Comparison of ENCODE assay signal across 22 cellular contexts in genomic region chr5:145506451-145506850, GRCh38.
"Had no signal": no experiment of that assay in that cellular context is flagged by ENCODE, and none has a peak within 500 bp of the region (broad histone marks: within the 10 kb centered on the region; RNA-seq: fewer than 3 reads in every experiment).

No MANE protein-coding gene starts in this region.

- H3K4me1 ChIP-seq: left lung, lower lobe of right lung, spleen, uterus had no signal

- H3K27me3 ChIP-seq: left lung, ovary, spleen, suprapubic skin, tibial artery, uterus had no signal

- H3K9me3 ChIP-seq: lower lobe of right lung, mucosa of descending colon, ovary, suprapubic skin, thoracic aorta, tibial artery, uterus had no signal

- DNase-seq: hypothalamus; immature natural killer cell; kidney; left colon; left lung; lower lobe of right lung; mammary epithelial cell; midbrain; mucosa of descending colon; naive thymus-derived CD4-positive, alpha-beta T cell; ovary; retina; right cardiac atrium; small intestine; spleen; stimulated activated CD4-positive, alpha-beta T cell treated with anti-CD3 and anti-CD28 coated beads, Interleukin-4, amount 100 ng/mL, for 24 hours; stimulated activated naive CD4-positive, alpha-beta T cell; tibial artery; uterus had no signal

- FAIRE-seq: islet of Langerhans, kidney, small intestine had no signal

- H3K27ac ChIP-seq: left lung, lower lobe of right lung, ovary, spleen, suprapubic skin, thoracic aorta, tibial artery, uterus had no signal

- H3K4me3 ChIP-seq: left lung, lower lobe of right lung, mucosa of descending colon, ovary, spleen, suprapubic skin, thoracic aorta, tibial artery, uterus had no signal

- H3K36me3 ChIP-seq: left lung, lower lobe of right lung, ovary, spleen, suprapubic skin, thoracic aorta, tibial artery, uterus had no signal
